ENCODE assay signal across 1 cellular context in the genomic region with DNA sequence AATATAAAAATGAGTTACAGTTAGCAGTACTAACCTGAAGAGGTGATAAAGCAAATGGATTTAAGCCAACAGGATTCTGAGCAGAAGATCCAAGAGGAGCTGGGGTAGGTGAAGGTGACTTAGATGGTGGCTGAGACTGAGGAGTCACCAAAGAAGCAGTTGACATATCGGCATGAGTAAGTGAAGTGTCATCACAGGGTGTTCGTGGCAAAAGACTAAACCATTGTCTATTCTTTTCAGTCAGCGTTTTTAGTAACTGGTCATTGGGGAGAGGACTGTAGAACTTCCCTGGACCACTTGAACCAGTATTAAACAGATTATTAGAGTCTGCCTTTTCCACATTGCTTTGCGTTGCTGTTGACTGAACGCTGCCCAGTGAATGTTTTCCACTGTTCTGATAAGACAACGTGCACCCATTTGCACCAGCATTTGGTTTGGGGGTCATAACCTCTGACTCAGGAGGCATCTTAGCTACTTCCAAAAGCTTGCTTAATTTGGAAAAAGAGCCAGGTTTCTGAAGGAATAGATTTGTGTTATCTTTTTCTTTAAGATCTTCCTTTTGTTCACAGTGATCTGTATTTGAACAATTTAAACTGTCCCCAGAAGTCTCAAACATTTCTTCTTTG.
TF ChIP-seq lines count a peak whose summit lies in the region.

No MANE protein-coding gene starts in this region.

TF ChIP-seq in IMR-90, 13 proteins besides CTCF, POLR2A, EP300 and RAD21:
- TF ChIP-seq, protein P1, sequence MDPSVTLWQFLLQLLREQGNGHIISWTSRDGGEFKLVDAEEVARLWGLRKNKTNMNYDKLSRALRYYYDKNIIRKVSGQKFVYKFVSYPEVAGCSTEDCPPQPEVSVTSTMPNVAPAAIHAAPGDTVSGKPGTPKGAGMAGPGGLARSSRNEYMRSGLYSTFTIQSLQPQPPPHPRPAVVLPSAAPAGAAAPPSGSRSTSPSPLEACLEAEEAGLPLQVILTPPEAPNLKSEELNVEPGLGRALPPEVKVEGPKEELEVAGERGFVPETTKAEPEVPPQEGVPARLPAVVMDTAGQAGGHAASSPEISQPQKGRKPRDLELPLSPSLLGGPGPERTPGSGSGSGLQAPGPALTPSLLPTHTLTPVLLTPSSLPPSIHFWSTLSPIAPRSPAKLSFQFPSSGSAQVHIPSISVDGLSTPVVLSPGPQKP (IDR thresholded peaks at IDR 0.05; ENCODE audit: borderline replicate concordance, low read depth, low read length), result no peak
- TF ChIP-seq RCOR1 (IDR thresholded peaks at IDR 0.05; ENCODE audit: insufficient replicate concordance, low read length), result no peak
- TF ChIP-seq CEBPB (IDR thresholded peaks at IDR 0.05; ENCODE audit: low read depth, low read length), result no peak
- TF ChIP-seq RFX5 (IDR thresholded peaks at IDR 0.05; ENCODE audit: low read depth, low read length), result no peak
- TF ChIP-seq CHD1 (IDR thresholded peaks at IDR 0.05; ENCODE audit: low read depth, low read length), result no peak
- no peak for TF ChIP-seq MAFK (IDR thresholded peaks at IDR 0.05; ENCODE audit: low read depth, low read length)
- TF ChIP-seq, protein P2, sequence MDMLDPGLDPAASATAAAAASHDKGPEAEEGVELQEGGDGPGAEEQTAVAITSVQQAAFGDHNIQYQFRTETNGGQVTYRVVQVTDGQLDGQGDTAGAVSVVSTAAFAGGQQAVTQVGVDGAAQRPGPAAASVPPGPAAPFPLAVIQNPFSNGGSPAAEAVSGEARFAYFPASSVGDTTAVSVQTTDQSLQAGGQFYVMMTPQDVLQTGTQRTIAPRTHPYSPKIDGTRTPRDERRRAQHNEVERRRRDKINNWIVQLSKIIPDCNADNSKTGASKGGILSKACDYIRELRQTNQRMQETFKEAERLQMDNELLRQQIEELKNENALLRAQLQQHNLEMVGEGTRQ (IDR thresholded peaks at IDR 0.05; ENCODE audit: low read depth, low read length), result no peak
- no peak for TF ChIP-seq MXI1 (IDR thresholded peaks at IDR 0.05; ENCODE audit: borderline replicate concordance, low read depth, low read length)
- no peak for TF ChIP-seq BHLHE40 (IDR thresholded peaks at IDR 0.05; ENCODE audit: low read depth, low read length)
- no peak for TF ChIP-seq MAZ (IDR thresholded peaks at IDR 0.05; ENCODE audit: borderline replicate concordance, low read depth, low read length)
- TF ChIP-seq NFE2L2 (IDR thresholded peaks at IDR 0.05; ENCODE audit: low read depth, low read length), result no peak
- TF ChIP-seq FOS (IDR thresholded peaks at IDR 0.05; ENCODE audit: low read depth, low read length), result no peak
- TF ChIP-seq SMC3 (IDR thresholded peaks at IDR 0.05; ENCODE audit: low read depth, low read length), result no peak
